Comparison of ENCODE assay signal across 25 cellular contexts in the genomic region with DNA sequence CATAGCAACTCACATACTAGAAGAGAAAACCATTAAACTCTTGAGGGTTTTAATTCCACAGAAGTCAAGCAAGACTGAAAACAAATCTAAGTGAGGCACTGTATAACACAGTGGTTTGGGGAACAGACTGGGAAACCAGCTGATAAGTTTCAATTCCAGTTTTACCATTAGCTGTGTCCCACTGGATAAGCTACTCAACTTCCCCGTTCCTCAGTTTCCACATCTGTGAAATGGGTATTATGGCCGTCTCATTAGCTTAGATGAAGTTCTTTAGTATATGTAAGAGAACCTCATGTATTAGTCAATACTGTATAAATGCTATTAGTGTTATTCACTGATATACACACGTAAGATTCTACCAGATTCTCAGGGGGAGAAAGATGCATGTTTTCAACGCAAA.
DNase-seq lines count a peak whose midpoint lies in the region; ATAC-seq and TF ChIP-seq lines count a peak whose summit lies in the region.
"Had no signal": no experiment of that assay in that cellular context is flagged by ENCODE, and none has a peak within 500 bp of the region (broad histone marks: within the 10 kb centered on the region; RNA-seq: fewer than 3 reads in every experiment).

No MANE protein-coding gene starts in this region.

- H3K27ac Mint-ChIP-seq in H9 (no peak overlapping the region), WTC11 (no peak overlapping the region), immature natural killer cell (no peak overlapping the region), type B pancreatic cell (no peak overlapping the region)
- H3K27ac Mint-ChIP-seq: activated CD4-positive, alpha-beta memory T cell treated with anti-CD3 and anti-CD28 coated beads for 36 hours; activated T-helper 1 cell treated with anti-CD3 and anti-CD28 coated beads, Interleukin-12 subunit alpha, Interleukin-12 subunit beta, Interleukin-2, Interleukin-4 antibody, amounts not matched to agents 30 ng/mL and 10 ng/mL and 1 ng/mL, durations not matched to agents 14 hours and 24 hours and 36 hours; CD4-positive, CD25-positive, alpha-beta regulatory T cell; T-helper 2 cell treated with Interferon-gamma antibody and Interleukin-4, amounts not matched to agents 5 μg/mL and 100 μg/mL, for 36 hours had no signal

- H2AK5ac ChIP-seq in H9 (ENCODE audit: insufficient read length, low read length), result no peak overlapping the region

- no peak for ATAC-seq in WTC11
- ATAC-seq: left ventricle myocardium superior had no signal

- no peak overlapping the region for H3K9ac ChIP-seq in H9 (ENCODE audit: extremely low read depth, insufficient read length, low read length)

- H2BK15ac ChIP-seq in H9 (ENCODE audit: low read depth, low read length), result no peak overlapping the region

- H3K27me3 ChIP-seq in H9 (ENCODE audit: insufficient read depth, low read length), result peaks cover 22% of the 10 kb centered on the region; the same call in 1 of the 2 replicates
- H3K27me3 ChIP-seq: brain microvascular endothelial cell had no signal

- no peak overlapping the region for H2BK12ac ChIP-seq in H9 (ENCODE audit: insufficient read length, low read depth, low read length)

- no peaks in the 10 kb centered on the region for H3K9me3 ChIP-seq in H9 (ENCODE audit: control insufficient read depth, low read depth, low read length)
- H3K9me3 ChIP-seq: tibial artery had no signal

- no peak overlapping the region for H3K56ac ChIP-seq in H9 (ENCODE audit: insufficient read length, low read depth, low read length)

- no peaks in the 10 kb centered on the region; the same call in 1 of the 2 replicates for H3K4me1 ChIP-seq in H9 (ENCODE audit: insufficient read depth, low read length)

- no peak overlapping the region for H4K5ac ChIP-seq in H9 (ENCODE audit: insufficient read length, low read depth, low read length)

- no peaks in the 10 kb centered on the region for H3K79me1 ChIP-seq in H9 (ENCODE audit: insufficient read depth, low read depth, low read length, poor library complexity, severe bottlenecking)

- H3K4ac ChIP-seq in H9 (ENCODE audit: low read depth, low read length), result no peak overlapping the region

- no peak overlapping the region for H3K4me2 ChIP-seq in H9 (ENCODE audit: insufficient read depth, insufficient read length, low read length)

- H3K4me3 Mint-ChIP-seq in H9 (peak overlapping the region; percentile 70 to 93; a peak in 4 of 5 replicates), WTC11 (peak overlapping the region; percentile 87), immature natural killer cell (peak overlapping the region in 4 of 5 donors; percentile 6 to 67 (median 10)), type B pancreatic cell (peak overlapping the region; percentile 56)
- H3K4me3 Mint-ChIP-seq: activated CD4-positive, alpha-beta memory T cell treated with anti-CD3 and anti-CD28 coated beads for 36 hours; activated T-helper 1 cell treated with anti-CD3 and anti-CD28 coated beads, Interleukin-12 subunit alpha, Interleukin-12 subunit beta, Interleukin-2, Interleukin-4 antibody, amounts not matched to agents 30 ng/mL and 10 ng/mL and 1 ng/mL, durations not matched to agents 14 hours and 24 hours and 36 hours; CD4-positive, CD25-positive, alpha-beta regulatory T cell; T-helper 2 cell treated with Interferon-gamma antibody and Interleukin-4, amounts not matched to agents 5 μg/mL and 100 μg/mL, for 36 hours had no signal

- no peaks in the 10 kb centered on the region for H3K79me2 ChIP-seq in H9 (ENCODE audit: insufficient read depth, low read length)

- no peak overlapping the region for H4K8ac ChIP-seq in H9 (replicated peaks; ENCODE audit: insufficient read length, low read depth, low read length)

- no CpG with 5 or more reads among the region's 4 CpGs for WGBS in H9 (ENCODE audit: extremely low coverage, insufficient read length, low lambda C conversion rate)

- DNase-seq in H9 (no peak), WTC11 (ENCODE audit: low spot score) (no peak), immature natural killer cell (no peak), type B pancreatic cell (ENCODE audit: extremely low spot score, unreplicated experiment) (no peak), posterior cingulate gyrus (no peak), GM10248 (ENCODE audit: extremely low spot score) (no peak), Ammon's horn (ENCODE audit: low spot score) (no peak)
- DNase-seq: activated CD4-positive, alpha-beta memory T cell treated with anti-CD3 and anti-CD28 coated beads for 36 hours; activated CD4-positive, alpha-beta T cell treated with anti-CD3 and anti-CD28 coated beads for 1 hour; activated CD8-positive, alpha-beta memory T cell treated with anti-CD3 and anti-CD28 coated beads, Interleukin-2, amount 50 U/mL, for 4 hours; activated naive CD4-positive, alpha-beta T cell treated with Interleukin-2 at 50 U/mL for 16 hours; brain microvascular endothelial cell; CD4-positive, CD25-positive, alpha-beta regulatory T cell; hypothalamus; Karpas-422; left ventricle myocardium superior; NCI-H1436 treated with DMSO at 0.1 percent for 48 hours; NCI-H345; occipital lobe; SIG-M5; stimulated activated CD4-positive, alpha-beta T cell treated with anti-CD3 and anti-CD28 coated beads, Interleukin-15, amount 100 ng/mL, for 24 hours; stimulated activated CD4-positive, alpha-beta T cell treated with anti-CD3 and anti-CD28 coated beads, Interleukin-4, amount 100 ng/mL, for 4 hours; tibial artery had no signal

- H3K9me3 Mint-ChIP-seq in H9, result no peaks in the 10 kb centered on the region
- H3K9me3 Mint-ChIP-seq in WTC11, result no peaks in the 10 kb centered on the region
- no peaks in the 10 kb centered on the region for H3K9me3 Mint-ChIP-seq in immature natural killer cell
- H3K9me3 Mint-ChIP-seq in type B pancreatic cell, result no peaks in the 10 kb centered on the region
- H3K9me3 Mint-ChIP-seq: activated CD4-positive, alpha-beta memory T cell treated with anti-CD3 and anti-CD28 coated beads for 36 hours; activated T-helper 1 cell treated with anti-CD3 and anti-CD28 coated beads, Interleukin-12 subunit alpha, Interleukin-12 subunit beta, Interleukin-2, Interleukin-4 antibody, amounts not matched to agents 30 ng/mL and 10 ng/mL and 1 ng/mL, durations not matched to agents 14 hours and 24 hours and 36 hours; CD4-positive, CD25-positive, alpha-beta regulatory T cell; T-helper 2 cell treated with Interferon-gamma antibody and Interleukin-4, amounts not matched to agents 5 μg/mL and 100 μg/mL, for 36 hours had no signal

- H3K4me1 Mint-ChIP-seq in H9, result peaks cover 21 to 34% of the 10 kb centered on the region in 2 experiments
- peaks cover 27% of the 10 kb centered on the region for H3K4me1 Mint-ChIP-seq in WTC11
- peaks cover 24 to 31% of the 10 kb centered on the region in 2 donors for H3K4me1 Mint-ChIP-seq in immature natural killer cell
- H3K4me1 Mint-ChIP-seq in type B pancreatic cell (ENCODE audit: unreplicated experiment), result peaks cover 21% of the 10 kb centered on the region

- H3K18ac ChIP-seq in H9 (ENCODE audit: insufficient read length, low read depth, low read length), result no peak overlapping the region

- H3K36me3 Mint-ChIP-seq in H9 (ENCODE audit: insufficient read depth in 1 of 3, low read depth in 3 of 3) (peaks cover 0 to 8% (median 0%) of the 10 kb centered on the region in 3 experiments; a peak in 4 of 7 replicates), WTC11 (peaks cover 4% of the 10 kb centered on the region; the same call in 1 of the 2 replicates), immature natural killer cell (peaks cover 0 to 3% (median 0%) of the 10 kb centered on the region in 3 donors), type B pancreatic cell (no peaks in the 10 kb centered on the region)

- no peak overlapping the region for H2BK20ac ChIP-seq in H9 (ENCODE audit: low read depth, low read length, poor library complexity, severe bottlenecking)

- intact Hi-C loops in posterior cingulate gyrus (cut with DNase I), result no loop called here

- no peak overlapping the region for H3K27ac ChIP-seq in H9 (ENCODE audit: insufficient read length, low read depth, low read length)
- H3K27ac ChIP-seq: brain microvascular endothelial cell, tibial artery had no signal

- no peak overlapping the region for H4K91ac ChIP-seq in H9 (ENCODE audit: insufficient read length, low read depth, low read length)

- CTCF ChIA-PET in WTC11 (lab: Charles Lee) (no interaction called here), GM10248 (lab: Yijun Ruan, JAX) (interaction anchor here (1.0 to 1.7 kb wide), 2 partner anchors 24 to 26 kb away, joined by 3 to 6 read pairs; no protein-coding TSS in a partner anchor)

- H2AFZ ChIP-seq in H9 (ENCODE audit: low read length), result no peak overlapping the region

- H3K23ac ChIP-seq in H9 (ENCODE audit: insufficient read length, low read depth, low read length), result no peak overlapping the region

- no peak overlapping the region for H3T11ph ChIP-seq in H9 (ENCODE audit: low read length)

- H3K23me2 ChIP-seq in H9 (ENCODE audit: insufficient read length, low read depth, low read length, poor library complexity, severe bottlenecking), result peaks cover 25% of the 10 kb centered on the region

- H2BK5ac ChIP-seq in H9 (ENCODE audit: insufficient read length, low read length), result no peak overlapping the region

- H3K27me3 Mint-ChIP-seq in H9 (ENCODE audit: low read depth) (peaks cover 70% of the 10 kb centered on the region), WTC11 (ENCODE audit: low read depth) (peaks cover 73% of the 10 kb centered on the region), immature natural killer cell (ENCODE audit: low read depth in 3 of 3) (peaks cover 15 to 23% (median 16%) of the 10 kb centered on the region in 3 donors), type B pancreatic cell (peaks cover 36% of the 10 kb centered on the region)

- TF ChIP-seq CTCF in H9 (conservative IDR thresholded peaks at IDR 0.05) (no peak), WTC11 (IDR thresholded peaks at IDR 0.05) (no peak), type B pancreatic cell (conservative IDR thresholded peaks at IDR 0.05) (no peak), GM10248 (IDR thresholded peaks at IDR 0.05; ENCODE audit: control extremely low read depth, extremely low read depth, low read depth, missing control alignments) (no peak)

- POLR2A ChIA-PET in WTC11 (lab: Charles Lee) (no interaction called here), GM10248 (lab: Yijun Ruan, JAX) (no interaction called here)

- H4K20me1 ChIP-seq in H9 (ENCODE audit: control insufficient read depth, insufficient read depth, insufficient read length), result peaks cover 3% of the 10 kb centered on the region

- H3K14ac ChIP-seq in H9 (ENCODE audit: insufficient read depth, low read length), result no peak overlapping the region

- H2BK120ac ChIP-seq in H9 (ENCODE audit: low read depth, low read length, poor library complexity, severe bottlenecking), result no peak overlapping the region

TF ChIP-seq in WTC11, 78 proteins besides CTCF, POLR2A, EP300 and RAD21 (continues in another document):
- no peak for TF ChIP-seq GRHL2 (CRISPR knock-in tag; IDR thresholded peaks at IDR 0.05; ENCODE audit: insufficient replicate concordance, severe bottlenecking)

Comparison
In these comparisons a context has a peak if more than half of its experiments do, and no peak if none do; other contexts are left out.
1. H3K4me3 Mint-ChIP-seq: peak in every context shown above with its lines; median percentile 87 in WTC11; 82 in H9; 56 in type B pancreatic cell; 10 in immature natural killer cell.